In genomic region chr4:6955261-6955911, GRCh38 we compare ENCODE assay signal across 16 cellular contexts. TPM values are rescaled to one million over a fixed set of nuclear protein-coding genes. Genes with fewer than 3 reads are reported as not detected.
DNase-seq lines count a peak whose midpoint lies in the region; ATAC-seq, FAIRE-seq and TF ChIP-seq lines count a peak whose summit lies in the region.
"Had no signal": no experiment of that assay in that cellular context is flagged by ENCODE, and none has a peak within 500 bp of the region (broad histone marks: within the 10 kb centered on the region; RNA-seq: fewer than 3 reads in every experiment).

No MANE protein-coding gene starts in this region.

- no peaks in the 10 kb centered on the region for H3K79me1 ChIP-seq in H9 (ENCODE audit: insufficient read depth, low read depth, low read length, poor library complexity, severe bottlenecking)

- no peak overlapping the region for H2AFZ ChIP-seq in H9 (ENCODE audit: low read length)
- no peak overlapping the region for H2AFZ ChIP-seq in osteoblast (ENCODE audit: low read length)

- no CpG with 5 or more reads among the region's 17 CpGs for WGBS in H9 (ENCODE audit: extremely low coverage, insufficient read length, low lambda C conversion rate)
- WGBS in endodermal cell (ENCODE audit: insufficient coverage in 1 of 2, insufficient read length in 1 of 2), 2 experiments, result 79 to 91% methylated on average over 12 to 16 of the region's 17 CpGs

- H3K27ac Mint-ChIP-seq in H9 (peak overlapping the region in 2 of 3 experiments; percentile 37 to 40; a peak in 4 of 7 replicates), endodermal cell (peak overlapping the region; percentile 33)
- H3K27ac Mint-ChIP-seq: activated CD4-positive, alpha-beta T cell treated with anti-CD3 and anti-CD28 coated beads, Interleukin-2, amount 10 ng/mL, durations not matched to agents 7 days and 5 days; dendritic cell treated with granulocyte-macrophage colony-stimulating factor and Interleukin-4, amounts not matched to agents 40 ng/mL and 50 ng/mL, for 4 days; memory B cell had no signal

- H3K27ac ChIP-seq in BLaER1 (no peak overlapping the region; the same call in 1 of the 2 replicates), H9 (ENCODE audit: insufficient read length, low read depth, low read length) (no peak overlapping the region), endodermal cell (ENCODE audit: low read depth, low read length) (no peak overlapping the region), osteoblast (ENCODE audit: low read depth, low read length) (no peak overlapping the region)

- no peak overlapping the region for H2BK5ac ChIP-seq in H9 (ENCODE audit: insufficient read length, low read length)

- no peak for DNase-seq in H9
- DNase-seq in endodermal cell, result peak; percentile 56
- peak; percentile 68 for DNase-seq in mesenteric fat pad (ENCODE audit: low spot score)
- no peak for DNase-seq in urothelium cell line (ENCODE audit: low spot score)
- no peak for DNase-seq in NCI-H526 treated with DMSO at 0.1 percent for 48 hours (lab: John Stamatoyannopoulos, UW)
- DNase-seq in osteoblast (ENCODE audit: insufficient read length, low spot score, missing footprints), result no peak
- DNase-seq: activated CD4-positive, alpha-beta T cell treated with anti-CD3 and anti-CD28 coated beads, Interleukin-2, amount 10 ng/mL, durations not matched to agents 7 days and 5 days; activated T-cell treated with anti-CD3 and anti-CD28 coated beads, Interleukin-2, amount 50 U/mL, for 4 hours; DND-41; MG63; NCI-H2029; T-helper 17 cell had no signal

- H3T11ph ChIP-seq in H9 (ENCODE audit: low read length), result no peak overlapping the region

- H3K4me3 Mint-ChIP-seq in H9 (peak overlapping the region in 1 of 2 experiments; percentile 7; a peak in 3 of 5 replicates), endodermal cell (no peak overlapping the region)
- H3K4me3 Mint-ChIP-seq: activated CD4-positive, alpha-beta T cell treated with anti-CD3 and anti-CD28 coated beads, Interleukin-2, amount 10 ng/mL, durations not matched to agents 7 days and 5 days; activated T-cell treated with anti-CD3 and anti-CD28 coated beads, Interleukin-2, amount 50 U/mL, for 4 hours; dendritic cell treated with granulocyte-macrophage colony-stimulating factor and Interleukin-4, amounts not matched to agents 40 ng/mL and 50 ng/mL, for 4 days; memory B cell; T-helper 17 cell had no signal

- no peak for ATAC-seq in HG03354 (IDR thresholded peaks at IDR 0.05; ENCODE audit: poor library complexity, severe bottlenecking, unreplicated experiment)
- ATAC-seq: activated T-cell treated with anti-CD3 and anti-CD28 coated beads, Interleukin-2, amount 50 U/mL, for 4 hours; T-helper 17 cell had no signal

- H3K9ac ChIP-seq in BLaER1, result peak overlapping the region; percentile 55; the same call in 1 of the 2 replicates
- H3K9ac ChIP-seq in H9 (ENCODE audit: extremely low read depth, insufficient read length, low read length), result no peak overlapping the region
- no peak overlapping the region for H3K9ac ChIP-seq in endodermal cell (ENCODE audit: extremely low read depth, low read length, poor library complexity, severe bottlenecking)

- H3K4ac ChIP-seq in H9 (ENCODE audit: low read depth, low read length), result no peak overlapping the region

- H3K9me3 Mint-ChIP-seq in H9 (peaks cover 0 to under 1% of the 10 kb centered on the region in 2 experiments; a peak in 1 of 5 replicates), endodermal cell (no peaks in the 10 kb centered on the region)
- H3K9me3 Mint-ChIP-seq: activated CD4-positive, alpha-beta T cell treated with anti-CD3 and anti-CD28 coated beads, Interleukin-2, amount 10 ng/mL, durations not matched to agents 7 days and 5 days; activated T-cell treated with anti-CD3 and anti-CD28 coated beads, Interleukin-2, amount 50 U/mL, for 4 hours; dendritic cell treated with granulocyte-macrophage colony-stimulating factor and Interleukin-4, amounts not matched to agents 40 ng/mL and 50 ng/mL, for 4 days; memory B cell had no signal

- H3K23me2 ChIP-seq in H9 (ENCODE audit: insufficient read length, low read depth, low read length, poor library complexity, severe bottlenecking), result peaks cover 5% of the 10 kb centered on the region

- no peak overlapping the region for H2BK12ac ChIP-seq in H9 (ENCODE audit: insufficient read length, low read depth, low read length)

- H3K23ac ChIP-seq in H9 (ENCODE audit: insufficient read length, low read depth, low read length), result no peak overlapping the region

- H3K4me2 ChIP-seq in BLaER1 (no peak overlapping the region), H9 (ENCODE audit: insufficient read depth, insufficient read length, low read length) (no peak overlapping the region), osteoblast (ENCODE audit: insufficient read depth, low read length) (no peak overlapping the region)

- no peak overlapping the region for H3K4me3 ChIP-seq in BLaER1
- no peak overlapping the region for H3K4me3 ChIP-seq in endodermal cell (ENCODE audit: low read length)
- H3K4me3 ChIP-seq in osteoblast (ENCODE audit: insufficient read depth, low read length), result no peak overlapping the region
- H3K4me3 ChIP-seq: MG63 had no signal

- H4K91ac ChIP-seq in H9 (ENCODE audit: insufficient read length, low read depth, low read length), result no peak overlapping the region

- no peak overlapping the region for H2BK20ac ChIP-seq in H9 (ENCODE audit: low read depth, low read length, poor library complexity, severe bottlenecking)

- H3K4me1 ChIP-seq in BLaER1, result peaks cover 94% of the 10 kb centered on the region
- peaks cover 1% of the 10 kb centered on the region; the same call in 1 of the 2 replicates for H3K4me1 ChIP-seq in H9 (ENCODE audit: insufficient read depth, low read length)
- peaks cover 4% of the 10 kb centered on the region for H3K4me1 ChIP-seq in endodermal cell (ENCODE audit: control insufficient read depth, insufficient read depth, low read length)
- H3K4me1 ChIP-seq in osteoblast (ENCODE audit: insufficient read depth, low read length), result peaks cover 4% of the 10 kb centered on the region

- H2AK5ac ChIP-seq in H9 (ENCODE audit: insufficient read length, low read length), result no peak overlapping the region

- no peak overlapping the region for H4K5ac ChIP-seq in H9 (ENCODE audit: insufficient read length, low read depth, low read length)

- no peak overlapping the region for H2BK15ac ChIP-seq in H9 (ENCODE audit: low read depth, low read length)

- TF ChIP-seq CTCF in H9 (conservative IDR thresholded peaks at IDR 0.05) (no peak), endodermal cell (conservative IDR thresholded peaks at IDR 0.05) (no peak), osteoblast (IDR thresholded peaks at IDR 0.05; ENCODE audit: extremely low read depth, low read depth, low read length) (no peak)

- H3K18ac ChIP-seq in H9 (ENCODE audit: insufficient read length, low read depth, low read length), result no peak overlapping the region

- H4K20me1 ChIP-seq in BLaER1, result peaks cover 99% of the 10 kb centered on the region
- no peaks in the 10 kb centered on the region for H4K20me1 ChIP-seq in H9 (ENCODE audit: control insufficient read depth, insufficient read depth, insufficient read length)
- peaks cover 13% of the 10 kb centered on the region for H4K20me1 ChIP-seq in osteoblast (ENCODE audit: insufficient read depth, low read length)

- no peaks in the 10 kb centered on the region for H3K27me3 Mint-ChIP-seq in H9 (ENCODE audit: low read depth)
- H3K27me3 Mint-ChIP-seq in endodermal cell (ENCODE audit: insufficient read depth), result no peaks in the 10 kb centered on the region
- H3K27me3 Mint-ChIP-seq: activated CD4-positive, alpha-beta T cell treated with anti-CD3 and anti-CD28 coated beads, Interleukin-2, amount 10 ng/mL, durations not matched to agents 7 days and 5 days; dendritic cell treated with granulocyte-macrophage colony-stimulating factor and Interleukin-4, amounts not matched to agents 40 ng/mL and 50 ng/mL, for 4 days; memory B cell; T-helper 17 cell had no signal

- H3K27me3 ChIP-seq in BLaER1 (no peaks in the 10 kb centered on the region), H9 (ENCODE audit: insufficient read depth, low read length) (no peaks in the 10 kb centered on the region), endodermal cell (ENCODE audit: control insufficient read depth, insufficient read depth, low read length, poor library complexity, severe bottlenecking) (no peaks in the 10 kb centered on the region), osteoblast (ENCODE audit: insufficient read depth, low read length) (no peaks in the 10 kb centered on the region)
- H3K27me3 ChIP-seq: MG63 had no signal

- H3K9me3 ChIP-seq in BLaER1 (no peaks in the 10 kb centered on the region), H9 (ENCODE audit: control insufficient read depth, low read depth, low read length) (no peaks in the 10 kb centered on the region), endodermal cell (ENCODE audit: control insufficient read depth, low read length) (no peaks in the 10 kb centered on the region), osteoblast (ENCODE audit: low read depth, low read length) (no peaks in the 10 kb centered on the region)
- H3K9me3 ChIP-seq: MG63 had no signal

- H3K4me1 Mint-ChIP-seq in H9, result peaks cover 59 to 68% of the 10 kb centered on the region in 2 experiments
- peaks cover 23% of the 10 kb centered on the region for H3K4me1 Mint-ChIP-seq in endodermal cell

- peaks cover 43% of the 10 kb centered on the region for H3K36me3 ChIP-seq in BLaER1
- H3K36me3 ChIP-seq in endodermal cell (ENCODE audit: control insufficient read depth, insufficient read depth, low read length), result no peaks in the 10 kb centered on the region
- H3K36me3 ChIP-seq in osteoblast (ENCODE audit: insufficient read depth, low read length), result no peaks in the 10 kb centered on the region
- H3K36me3 ChIP-seq: MG63 had no signal

- H3K36me3 Mint-ChIP-seq in H9 (ENCODE audit: insufficient read depth in 1 of 3, low read depth in 3 of 3) (no peaks in the 10 kb centered on the region), endodermal cell (ENCODE audit: low read depth) (no peaks in the 10 kb centered on the region)
- H3K36me3 Mint-ChIP-seq: memory B cell had no signal

- no peak overlapping the region for H4K8ac ChIP-seq in H9 (replicated peaks; ENCODE audit: insufficient read length, low read depth, low read length)

- no peak for FAIRE-seq in urothelium cell line (lab: Jason Lieb, UNC)

- no peaks in the 10 kb centered on the region; the same call in 1 of the 2 replicates for H3K79me2 ChIP-seq in H9 (ENCODE audit: insufficient read depth, low read length)
- peaks cover 6% of the 10 kb centered on the region for H3K79me2 ChIP-seq in osteoblast (ENCODE audit: insufficient read depth, low read length)

- H3K14ac ChIP-seq in H9 (ENCODE audit: insufficient read depth, low read length), result no peak overlapping the region

- H2BK120ac ChIP-seq in H9 (ENCODE audit: low read depth, low read length, poor library complexity, severe bottlenecking), result no peak overlapping the region

- H3K56ac ChIP-seq in H9 (ENCODE audit: insufficient read length, low read depth, low read length), result no peak overlapping the region

RNA-seq across cellular contexts. Expression of gene TBC1D14, which starts 45.8 kb away (rescaled TPM):
- total RNA-seq in H9 (2021), result 44.5 and 50.2 TPM in 2 replicates
- total RNA-seq in endodermal cell, result 10 to 100 TPM; 42.3 to 43.5 TPM
- 40.4 TPM for polyA plus RNA-seq in endodermal cell (2013, experiment 1 of 2)
- polyA plus RNA-seq in endodermal cell (2013, experiment 2 of 2), result 42.0 TPM
- total RNA-seq in mesenteric fat pad, result 54.3 TPM
- 39.4 and 42.1 TPM in 2 replicates for total RNA-seq in osteoblast

Comparison
In these comparisons a context has a peak if more than half of its experiments do, and no peak if none do; other contexts are left out.
1. DNase-seq: peak in endodermal cell (single experiment) and mesenteric fat pad (single experiment); none in H9 (single experiment), urothelium cell line (single experiment), NCI-H526 treated with DMSO at 0.1 percent for 48 hours (single experiment) and osteoblast (single experiment).